Comparison of ENCODE assay signal across 13 cellular contexts in genomic region chr10:3478153-3478552, GRCh38.
DNase-seq lines count a peak whose midpoint lies in the region; ATAC-seq lines count a peak whose summit lies in the region.
"Had no signal": no experiment of that assay in that cellular context is flagged by ENCODE, and none has a peak within 500 bp of the region (broad histone marks: within the 10 kb centered on the region; RNA-seq: fewer than 3 reads in every experiment).

No MANE protein-coding gene starts in this region.

- intact Hi-C loops in aorta (cut with DNase I) = no loop called here

- H3K36me3 ChIP-seq in esophagus (ENCODE audit: control insufficient read depth in 2 of 2, insufficient read depth in 2 of 2, low read length in 1 of 2) (no peaks in the 10 kb centered on the region), aorta (ENCODE audit: control insufficient read depth in 1 of 2, insufficient read depth in 2 of 2, low read length in 1 of 2) (no peaks in the 10 kb centered on the region)
- H3K36me3 ChIP-seq: tibial artery had no signal

- DNase-seq in retina = no peak
- DNase-seq in aorta = no peak
- DNase-seq: CD4-positive, CD25-positive, alpha-beta regulatory T cell; KG1; NCI-H345; tibial artery had no signal

- no peaks in the 10 kb centered on the region for H3K27me3 ChIP-seq in esophagus (ENCODE audit: control insufficient read depth in 1 of 2, insufficient read depth in 2 of 2, low read length in 2 of 2)
- no peaks in the 10 kb centered on the region for H3K27me3 ChIP-seq in aorta (ENCODE audit: control insufficient read depth in 1 of 2, insufficient read depth in 2 of 2, low read length in 1 of 2)
- H3K27me3 ChIP-seq: tibial artery had no signal

- H3K4me1 ChIP-seq in esophagus (ENCODE audit: control insufficient read depth in 2 of 2, insufficient read depth in 2 of 2, low read length in 1 of 2) = peaks cover 4 to 10% of the 10 kb centered on the region in 2 donors
- H3K4me1 ChIP-seq in aorta (ENCODE audit: control insufficient read depth in 1 of 2, insufficient read depth in 2 of 2, low read length in 2 of 2) = no peaks in the 10 kb centered on the region

- H3K4me3 ChIP-seq in esophagus (ENCODE audit: low read depth in 1 of 2, low read length in 2 of 2) (no peak overlapping the region), aorta (ENCODE audit: low read length in 2 of 2) (no peak overlapping the region)
- H3K4me3 ChIP-seq: tibial artery had no signal

- H3K27ac ChIP-seq in esophagus (ENCODE audit: low read depth in 2 of 2, low read length in 1 of 2) (peak overlapping the region; percentile 67 to 79), aorta (ENCODE audit: low read depth in 1 of 2, low read length in 2 of 2) (no peak overlapping the region)
- H3K27ac ChIP-seq: tibial artery had no signal

- 88 to 93% methylated on average over 2 of the region's 2 CpGs for WGBS in esophagus, 2 donors
- WGBS in aorta, 2 donors = 96 to 100% methylated on average over 2 of the region's 2 CpGs

- peaks cover 0 to 3% of the 10 kb centered on the region in 2 donors for H3K9me3 ChIP-seq in esophagus (ENCODE audit: control insufficient read depth in 2 of 2, insufficient read depth in 1 of 2, low read depth in 1 of 2, low read length in 1 of 2)
- H3K9me3 ChIP-seq in aorta (ENCODE audit: control insufficient read depth, low read length) = no peaks in the 10 kb centered on the region
- H3K9me3 ChIP-seq: tibial artery had no signal

- ATAC-seq in GM18520 (IDR thresholded peaks at IDR 0.05; ENCODE audit: unreplicated experiment) (peak; percentile 21), GM21526 (IDR thresholded peaks at IDR 0.05; ENCODE audit: low FRiP score, unreplicated experiment) (peak; percentile 76), HG03066 (IDR thresholded peaks at IDR 0.05; ENCODE audit: low read depth, unreplicated experiment) (peak; percentile 80), HG03135 (IDR thresholded peaks at IDR 0.05; ENCODE audit: unreplicated experiment) (no peak), GM19023 (IDR thresholded peaks at IDR 0.05; ENCODE audit: unreplicated experiment) (no peak), aorta (ENCODE audit: low FRiP score) (no peak)
- ATAC-seq: Right ventricle myocardium inferior had no signal

Comparison
In these comparisons a context has a peak if more than half of its experiments do, and no peak if none do; other contexts are left out.
1. ATAC-seq: peak in GM18520 (single experiment), GM21526 (single experiment) and HG03066 (single experiment); none in HG03135 (single experiment), GM19023 (single experiment) and aorta (single experiment).
2. H3K27ac ChIP-seq: peak in esophagus (2 of 2); none in aorta (0 of 2).